Comparison of ENCODE assay signal across 8 cellular contexts in genomic region chr11:64164392-64165312, GRCh38. TPM values are rescaled to one million over a fixed set of nuclear protein-coding genes. Genes with fewer than 3 reads are reported as not detected.
DNase-seq lines count a peak whose midpoint lies in the region; ATAC-seq, FAIRE-seq and TF ChIP-seq lines count a peak whose summit lies in the region.

No MANE protein-coding gene starts in this region.

- no peak overlapping the region for H3K4ac ChIP-seq in H9 (ENCODE audit: low read depth, low read length)

- 88% methylated on average over 18 of the region's 20 CpGs for WGBS in A549 (ENCODE audit: missing lambda C conversion rate)
- no CpG with 5 or more reads among the region's 20 CpGs for WGBS in H9 (ENCODE audit: extremely low coverage, insufficient read length, low lambda C conversion rate)

- H2BK15ac ChIP-seq in H9 (ENCODE audit: low read depth, low read length), result no peak overlapping the region

- no peak overlapping the region for H3T11ph ChIP-seq in H9 (ENCODE audit: low read length)

- no peaks in the 10 kb centered on the region for H3K79me1 ChIP-seq in H9 (ENCODE audit: insufficient read depth, low read depth, low read length, poor library complexity, severe bottlenecking)

- TF ChIP-seq CTCF in A549 (IDR thresholded peaks at IDR 0.05), result no peak
- no peak for TF ChIP-seq CTCF in H9 (conservative IDR thresholded peaks at IDR 0.05)
- TF ChIP-seq CTCF in keratinocyte (optimal IDR thresholded peaks at IDR 0.05 in 1 of 3, IDR thresholded peaks at IDR 0.05 in 1 of 3, conservative IDR thresholded peaks at IDR 0.05 in 1 of 3; ENCODE audit: extremely low read depth in 1 of 3, insufficient read depth in 2 of 3, low read length in 3 of 3), result no peak
- TF ChIP-seq CTCF in thoracic aorta (IDR thresholded peaks at IDR 0.05), result no peak

- H3K14ac ChIP-seq in H9 (ENCODE audit: insufficient read depth, low read length), result no peak overlapping the region

- no peak overlapping the region for H3K56ac ChIP-seq in H9 (ENCODE audit: insufficient read length, low read depth, low read length)

- no peak overlapping the region for H3K27ac Mint-ChIP-seq in H9
- H3K27ac Mint-ChIP-seq in activated T-helper 17 cell treated with anti-CD3 and anti-CD28 coated beads, Interleukin-2, amount 50 U/mL, for 72 hours, result no peak overlapping the region

- H3K36me3 ChIP-seq in keratinocyte (ENCODE audit: control insufficient read depth in 2 of 2, extremely low read depth in 1 of 2, insufficient read depth in 2 of 2, low read length in 2 of 2) (no peaks in the 10 kb centered on the region), thoracic aorta (no peaks in the 10 kb centered on the region)

- H2AFZ ChIP-seq in H9 (ENCODE audit: low read length) (no peak overlapping the region), keratinocyte (ENCODE audit: control insufficient read depth, low read length) (no peak overlapping the region)

- no peak overlapping the region for H4K8ac ChIP-seq in H9 (replicated peaks; ENCODE audit: insufficient read length, low read depth, low read length)

- DNase-seq in A549 (ENCODE audit: low read depth in 1 of 2, low spot score in 1 of 2), result no peak
- peak; percentile 57 for DNase-seq in H9
- DNase-seq in keratinocyte (ENCODE audit: low read depth, low spot score), result no peak
- DNase-seq in thoracic aorta (ENCODE audit: low spot score), result no peak
- DNase-seq in HTR-8/SVneo (ENCODE audit: insufficient read length, low spot score), result no peak
- DNase-seq in HPDE6-E6E7 (ENCODE audit: extremely low spot score), result no peak

- no peaks in the 10 kb centered on the region for H3K9me3 Mint-ChIP-seq in H9
- H3K9me3 Mint-ChIP-seq in activated T-helper 17 cell treated with anti-CD3 and anti-CD28 coated beads, Interleukin-2, amount 50 U/mL, for 72 hours, result no peaks in the 10 kb centered on the region

- H3K27me3 ChIP-seq in H9 (ENCODE audit: insufficient read depth, low read length), result peaks cover 1% of the 10 kb centered on the region; the same call in 1 of the 2 replicates
- no peaks in the 10 kb centered on the region for H3K27me3 ChIP-seq in keratinocyte (ENCODE audit: control insufficient read depth, extremely low read depth, insufficient read depth, low read length)
- no peaks in the 10 kb centered on the region for H3K27me3 ChIP-seq in thoracic aorta (replicated peaks; ENCODE audit: insufficient read depth)

- H3K4me3 ChIP-seq in A549, result peak overlapping the region; percentile 81
- peak overlapping the region; percentile 49 to 71 (median 53) for H3K4me3 ChIP-seq in keratinocyte (ENCODE audit: control insufficient read depth in 2 of 3, extremely low read depth in 1 of 3, insufficient read depth in 2 of 3, low read depth in 1 of 3, low read length in 3 of 3)
- H3K4me3 ChIP-seq in thoracic aorta, result peak overlapping the region; percentile 85

- CTCF ChIA-PET in A549 (lab: Yijun Ruan, JAX), result interaction anchor here (0.9 to 5.7 kb wide), 6 partner anchors 14 to 219 kb away, joined by 3 to 68 read pairs (median 4); partner anchors contain the start of gene STIP1

- H3K9me3 ChIP-seq in A549, result no peaks in the 10 kb centered on the region
- no peaks in the 10 kb centered on the region for H3K9me3 ChIP-seq in H9 (ENCODE audit: control insufficient read depth, low read depth, low read length)
- H3K9me3 ChIP-seq in keratinocyte (ENCODE audit: control insufficient read depth, low read depth, low read length), result no peaks in the 10 kb centered on the region
- H3K9me3 ChIP-seq in thoracic aorta, result no peaks in the 10 kb centered on the region

- H3K4me2 ChIP-seq in A549 (peak overlapping the region; percentile 84), H9 (ENCODE audit: insufficient read depth, insufficient read length, low read length) (peak overlapping the region; percentile 5), keratinocyte (ENCODE audit: control insufficient read depth, extremely low read depth, insufficient read depth, low read depth, low read length) (peak overlapping the region; percentile 87)

- POLR2A ChIA-PET in A549 (lab: Yijun Ruan, JAX), result interaction anchor here (0.5 to 4.0 kb wide), 3 partner anchors 17 to 77 kb away, joined by 3 to 22 read pairs (median 3); partner anchors contain the start of genes FKBP2 and STIP1

- no peaks in the 10 kb centered on the region for H3K79me2 ChIP-seq in H9 (ENCODE audit: insufficient read depth, low read length)
- H3K79me2 ChIP-seq in keratinocyte (ENCODE audit: control insufficient read depth, insufficient read depth, low read length), result no peaks in the 10 kb centered on the region

- H3K4me1 ChIP-seq in A549 (peaks cover 14% of the 10 kb centered on the region), H9 (ENCODE audit: insufficient read depth, low read length) (no peaks in the 10 kb centered on the region), keratinocyte (ENCODE audit: control insufficient read depth, extremely low read depth, insufficient read depth, low read length) (peaks cover 9% of the 10 kb centered on the region), thoracic aorta (ENCODE audit: control insufficient read depth in 1 of 2, low read depth in 2 of 2) (peaks cover 0 to 21% of the 10 kb centered on the region in 2 donors)

- peak overlapping the region; percentile 61 to 75 for H3K4me3 Mint-ChIP-seq in H9
- H3K4me3 Mint-ChIP-seq in activated T-helper 17 cell treated with anti-CD3 and anti-CD28 coated beads, Interleukin-2, amount 50 U/mL, for 72 hours, result peak overlapping the region; percentile 69

- no peak overlapping the region for H3K23ac ChIP-seq in H9 (ENCODE audit: insufficient read length, low read depth, low read length)

- peaks cover 5% of the 10 kb centered on the region for H3K23me2 ChIP-seq in H9 (ENCODE audit: insufficient read length, low read depth, low read length, poor library complexity, severe bottlenecking)

- peaks cover 10 to 16% of the 10 kb centered on the region in 2 experiments for H3K4me1 Mint-ChIP-seq in H9
- H3K4me1 Mint-ChIP-seq in activated T-helper 17 cell treated with anti-CD3 and anti-CD28 coated beads, Interleukin-2, amount 50 U/mL, for 72 hours, result no peaks in the 10 kb centered on the region

- H2BK5ac ChIP-seq in H9 (ENCODE audit: insufficient read length, low read length), result no peak overlapping the region

- dilution Hi-C loops in keratinocyte (cut with MboI; ENCODE audit: extremely low pct_ligation_motif_present, low sequenced_read_pairs), result no loop called here

- no peak for FAIRE-seq in A549 (lab: Jason Lieb, UNC)
- no peak for FAIRE-seq in keratinocyte (lab: Jason Lieb, UNC)
- FAIRE-seq in HTR-8/SVneo (lab: Jason Lieb, UNC), result no peak

- H2BK20ac ChIP-seq in H9 (ENCODE audit: low read depth, low read length, poor library complexity, severe bottlenecking), result no peak overlapping the region

- H3K18ac ChIP-seq in H9 (ENCODE audit: insufficient read length, low read depth, low read length), result no peak overlapping the region

- H4K5ac ChIP-seq in H9 (ENCODE audit: insufficient read length, low read depth, low read length), result no peak overlapping the region

- TF ChIP-seq POLR2A in A549 (IDR thresholded peaks at IDR 0.05; ENCODE audit: low read length), result no peak

- H3K36me3 Mint-ChIP-seq in H9 (ENCODE audit: insufficient read depth in 1 of 3, low read depth in 3 of 3), result peaks cover 0 to 10% (median 5%) of the 10 kb centered on the region in 3 experiments; a peak in 3 of 7 replicates
- no peaks in the 10 kb centered on the region for H3K36me3 Mint-ChIP-seq in activated T-helper 17 cell treated with anti-CD3 and anti-CD28 coated beads, Interleukin-2, amount 50 U/mL, for 72 hours (ENCODE audit: low read depth)

- no peak; a peak in 1 of 6 replicates for ATAC-seq in A549
- no peak for ATAC-seq in activated T-helper 17 cell treated with anti-CD3 and anti-CD28 coated beads, Interleukin-2, amount 50 U/mL, for 72 hours (replicated peaks)
- ATAC-seq in thoracic aorta (ENCODE audit: insufficient number of reproducible peaks, low FRiP score, low read depth), result no peak
- no peak for ATAC-seq in HG03520 (IDR thresholded peaks at IDR 0.05; ENCODE audit: unreplicated experiment)

- no peak overlapping the region for H2BK120ac ChIP-seq in H9 (ENCODE audit: low read depth, low read length, poor library complexity, severe bottlenecking)

- TF ChIP-seq RAD21 in A549 (conservative IDR thresholded peaks at IDR 0.05 in 1 of 2, IDR thresholded peaks at IDR 0.05 in 1 of 2), result no peak

- H4K91ac ChIP-seq in H9 (ENCODE audit: insufficient read length, low read depth, low read length), result no peak overlapping the region

- no peak overlapping the region for H2AK5ac ChIP-seq in H9 (ENCODE audit: insufficient read length, low read length)

- H3K27me3 Mint-ChIP-seq in H9 (ENCODE audit: low read depth), result peaks cover 18% of the 10 kb centered on the region
- H3K27me3 Mint-ChIP-seq in activated T-helper 17 cell treated with anti-CD3 and anti-CD28 coated beads, Interleukin-2, amount 50 U/mL, for 72 hours, result no peaks in the 10 kb centered on the region

- H3K9ac ChIP-seq in H9 (ENCODE audit: extremely low read depth, insufficient read length, low read length), result no peak overlapping the region
- H3K9ac ChIP-seq in keratinocyte (ENCODE audit: control insufficient read depth, extremely low read depth, insufficient read depth, low read length), result peak overlapping the region; percentile 64

- TF ChIP-seq EP300 in A549 (IDR thresholded peaks at IDR 0.05), result no peak

- H3K9me1 ChIP-seq in keratinocyte (ENCODE audit: control insufficient read depth, extremely low read depth, insufficient read depth, low read length), result no peaks in the 10 kb centered on the region

- H3K27ac ChIP-seq in A549 (peak overlapping the region; percentile 85 to 98), H9 (ENCODE audit: insufficient read length, low read depth, low read length) (no peak overlapping the region), keratinocyte (ENCODE audit: control insufficient read depth, insufficient read depth, low read length) (no peak overlapping the region), thoracic aorta (no peak overlapping the region)

- H2BK12ac ChIP-seq in H9 (ENCODE audit: insufficient read length, low read depth, low read length), result no peak overlapping the region

- H4K20me1 ChIP-seq in H9 (ENCODE audit: control insufficient read depth, insufficient read depth, insufficient read length), result no peaks in the 10 kb centered on the region
- H4K20me1 ChIP-seq in keratinocyte (ENCODE audit: control insufficient read depth, extremely low read depth, insufficient read depth, low read length), result no peaks in the 10 kb centered on the region

RNA-seq across cellular contexts. Expression of gene MACROD1, which starts 1.3 kb away (rescaled TPM):
- polyA plus RNA-seq in A549 (2011; rRNA removed), result 10.0 and 16.6 TPM in 2 replicates
- polyA plus RNA-seq in A549 (2012; cell fraction: cytosol; rRNA removed), result 8.8 and 11.9 TPM in 2 replicates
- polyA plus RNA-seq in A549 (2012; cell fraction: nucleus; rRNA removed), result 13.7 and 20.8 TPM in 2 replicates
- 12.0 to 16.4 TPM (median 15.1 TPM) in 3 replicates for polyA plus RNA-seq in A549 (2017; fragmentation: RNase III; extraction: RNeasy Plus Mini Kit Qiagen cat#74134 plus additional on column Dnase treatment)
- 3.5 and 6.7 TPM in 2 replicates for polyA minus RNA-seq in A549 (2011; rRNA and poly(A)+ RNA removed)
- total RNA-seq in H9 (2021), result 18.3 and 21.2 TPM in 2 replicates
- total RNA-seq in activated T-helper 17 cell treated with anti-CD3 and anti-CD28 coated beads, Interleukin-2, amount 50 U/mL, for 72 hours, result 1 to 10 TPM; 5.4 to 9.6 TPM
- polyA plus RNA-seq in keratinocyte, result 2.7 to 6.7 TPM (median 4.6 TPM) in 3 replicates
- 28.4 TPM for polyA plus RNA-seq in keratinocyte (2011; ENCODE audit: low read depth)
- 1.4 and 3.4 TPM in 2 replicates for polyA plus RNA-seq in keratinocyte (2011; cell fraction: cytosol; rRNA removed)
- polyA plus RNA-seq in keratinocyte (2011; cell fraction: nucleus; rRNA removed), result 2.3 and 2.4 TPM in 2 replicates
- 6.9 and 18.7 TPM in 2 replicates for polyA plus RNA-seq in keratinocyte (2012; ENCODE audit: low replicate concordance)
- 1.5 to 1.9 TPM in 2 of 3 replicates, not detected in the other for polyA minus RNA-seq in keratinocyte
- polyA minus RNA-seq in keratinocyte (2011; cell fraction: cytosol; rRNA and poly(A)+ RNA removed), result 17.3 TPM
- 1.6 and 3.3 TPM in 2 replicates for polyA minus RNA-seq in keratinocyte (2011; cell fraction: nucleus; rRNA and poly(A)+ RNA removed)
- 10 to 100 TPM; 15.8 to 17.6 TPM for total RNA-seq in thoracic aorta

RNA-seq across cellular contexts. Expression of gene STIP1, which starts 21.3 kb away (rescaled TPM):
- polyA plus RNA-seq in A549 (2011; rRNA removed) (288 and 300 TPM in 2 replicates), A549 (2017; fragmentation: RNase III; extraction: RNeasy Plus Mini Kit Qiagen cat#74134 plus additional on column Dnase treatment) (274 to 320 TPM (median 297 TPM) in 3 replicates), keratinocyte (157 to 215 TPM (median 206 TPM) in 3 replicates)
- polyA plus RNA-seq in A549 (2012; cell fraction: cytosol; rRNA removed), result 268 and 305 TPM in 2 replicates
- 273 and 299 TPM in 2 replicates for polyA plus RNA-seq in A549 (2012; cell fraction: nucleus; rRNA removed)
- polyA minus RNA-seq in A549 (2011; rRNA and poly(A)+ RNA removed), result 535 and 537 TPM in 2 replicates
- total RNA-seq in H9 (2021) (331 and 338 TPM in 2 replicates), thoracic aorta (10 to 100 TPM; 74.7 to 91.2 TPM)
- total RNA-seq in activated T-helper 17 cell treated with anti-CD3 and anti-CD28 coated beads, Interleukin-2, amount 50 U/mL, for 72 hours, result 100 to 1,000 TPM; 259 to 462 TPM
- polyA plus RNA-seq in keratinocyte (2011; ENCODE audit: low read depth), result 97.8 TPM
- polyA plus RNA-seq in keratinocyte (2011; cell fraction: cytosol; rRNA removed), result 136 and 190 TPM in 2 replicates
- 162 TPM in 2 replicates for polyA plus RNA-seq in keratinocyte (2011; cell fraction: nucleus; rRNA removed)
- polyA plus RNA-seq in keratinocyte (2012; ENCODE audit: low replicate concordance), result 128 and 202 TPM in 2 replicates
- 149 to 312 TPM (median 240 TPM) in 3 replicates for polyA minus RNA-seq in keratinocyte
- polyA minus RNA-seq in keratinocyte (2011; cell fraction: cytosol; rRNA and poly(A)+ RNA removed), result 114 TPM
- polyA minus RNA-seq in keratinocyte (2011; cell fraction: nucleus; rRNA and poly(A)+ RNA removed), result 110 and 149 TPM in 2 replicates

RNA-seq across cellular contexts. Expression of gene FERMT3, which starts 41.9 kb away (rescaled TPM):
- polyA plus RNA-seq in A549 (2011; rRNA removed) (0.42 and 0.56 TPM in 2 replicates), A549 (2017; fragmentation: RNase III; extraction: RNeasy Plus Mini Kit Qiagen cat#74134 plus additional on column Dnase treatment) (1.9 to 2.1 TPM (median 2.0 TPM) in 3 replicates), keratinocyte (0.26 to 1.9 TPM (median 0.98 TPM) in 3 replicates)
- polyA plus RNA-seq in A549 (2012; cell fraction: cytosol; rRNA removed), result 2.6 and 3.2 TPM in 2 replicates
- polyA plus RNA-seq in A549 (2012; cell fraction: nucleus; rRNA removed), result 36.7 and 41.4 TPM in 2 replicates
- 0.66 and 0.68 TPM in 2 replicates for polyA minus RNA-seq in A549 (2011; rRNA and poly(A)+ RNA removed)
- total RNA-seq in H9 (2021) (6.6 and 10.6 TPM in 2 replicates), thoracic aorta (10 to 100 TPM; 47.2 to 66.6 TPM)
- 100 to 1,000 TPM; 172 to 191 TPM for total RNA-seq in activated T-helper 17 cell treated with anti-CD3 and anti-CD28 coated beads, Interleukin-2, amount 50 U/mL, for 72 hours
- polyA plus RNA-seq in keratinocyte (2011; ENCODE audit: low read depth), result 1.3 TPM
- 0.16 and 0.17 TPM in 2 replicates for polyA plus RNA-seq in keratinocyte (2011; cell fraction: cytosol; rRNA removed)
- polyA plus RNA-seq in keratinocyte (2011; cell fraction: nucleus; rRNA removed), result 2.8 and 4.3 TPM in 2 replicates
- polyA plus RNA-seq in keratinocyte (2012; ENCODE audit: low replicate concordance), result 0.55 and 1.7 TPM in 2 replicates
- polyA minus RNA-seq in keratinocyte, result 0.26 to 0.86 TPM in 2 of 3 replicates, not detected in the other
- polyA minus RNA-seq in keratinocyte (2011; cell fraction: cytosol; rRNA and poly(A)+ RNA removed), result not detected
- polyA minus RNA-seq in keratinocyte (2011; cell fraction: nucleus; rRNA and poly(A)+ RNA removed), result 1.9 and 3.2 TPM in 2 replicates

Comparison
In these comparisons a context has a peak if more than half of its experiments do, and no peak if none do; other contexts are left out.
1. H3K27ac ChIP-seq: peak in A549 (2 of 2); none in H9 (single experiment), keratinocyte (single experiment) and thoracic aorta (0 of 2).
2. H3K4me2 ChIP-seq: peak in every context shown above with its lines; median percentile 87 in keratinocyte; 84 in A549; 5 in H9.
3. Peak in every context shown above with its lines, with median percentiles within 50 percentile points of each other: H3K4me3 ChIP-seq.